Comparison of ENCODE assay signal across 8 cellular contexts in the genomic region with DNA sequence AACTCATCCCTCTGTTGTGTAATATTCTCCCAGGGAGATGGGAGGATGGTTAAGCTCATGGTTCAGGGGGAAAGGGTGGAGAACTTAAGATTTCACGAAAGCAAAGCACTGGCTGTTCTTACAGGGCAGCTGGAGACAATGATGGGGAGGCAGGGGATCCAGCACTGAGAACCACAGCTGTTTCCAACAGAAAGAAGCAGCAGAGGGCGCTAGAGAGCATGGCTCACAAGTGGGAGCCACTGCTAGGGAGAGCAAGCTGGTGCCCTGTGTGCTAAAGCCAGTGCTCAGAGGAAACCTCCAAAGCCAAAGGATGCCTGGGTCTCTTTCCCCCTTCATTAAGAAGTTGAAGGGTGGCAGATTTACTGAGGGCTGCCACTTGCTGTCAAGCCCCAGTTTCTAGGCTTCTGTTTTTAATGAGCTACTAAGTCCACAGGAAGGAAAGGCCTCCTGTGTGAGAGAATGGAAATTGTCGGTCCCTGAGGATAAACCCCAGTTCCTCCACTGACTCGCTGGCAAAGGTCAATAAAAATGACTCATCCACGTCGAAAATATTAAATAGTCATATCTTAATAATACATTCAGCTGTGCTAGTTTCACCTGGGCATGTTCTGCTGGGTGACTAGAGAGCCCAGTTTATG.
DNase-seq lines count a peak whose midpoint lies in the region; ATAC-seq, FAIRE-seq and TF ChIP-seq lines count a peak whose summit lies in the region.

No MANE protein-coding gene starts in this region.

- TF ChIP-seq CTCF in D721Med (IDR thresholded peaks at IDR 0.05; ENCODE audit: insufficient read depth, missing control alignments) (peak; percentile 83), prostate gland (IDR thresholded peaks at IDR 0.05) (peak; percentile 38 to 66 (median 55))

- H3K27me3 ChIP-seq in prostate gland (replicated peaks; ENCODE audit: insufficient read depth), result no peaks in the 10 kb centered on the region

- no peak for FAIRE-seq in D721Med (lab: Jason Lieb, UNC)
- FAIRE-seq in H54 (lab: Jason Lieb, UNC), result peak; percentile 20

- no peaks in the 10 kb centered on the region for H3K9me3 Mint-ChIP-seq in activated T-cell treated with anti-CD3 and anti-CD28 coated beads, Interleukin-2, amount 50 U/mL, for 72 hours

- no peak overlapping the region for H3K4me3 Mint-ChIP-seq in activated T-cell treated with anti-CD3 and anti-CD28 coated beads, Interleukin-2, amount 50 U/mL, for 72 hours

- H3K4me1 Mint-ChIP-seq in activated T-cell treated with anti-CD3 and anti-CD28 coated beads, Interleukin-2, amount 50 U/mL, for 72 hours (ENCODE audit: low read depth), result peaks cover 12% of the 10 kb centered on the region

- peak; percentile 52 for DNase-seq in D721Med (ENCODE audit: insufficient read length, low spot score)
- DNase-seq in H54 (ENCODE audit: insufficient read length, low spot score), result peak; percentile 54
- peak; percentile 32 for DNase-seq in NCI-H345 treated with DMSO at 0.1 percent for 48 hours (lab: John Stamatoyannopoulos, UW; ENCODE audit: unreplicated experiment)
- DNase-seq in activated T-cell treated with anti-CD3 and anti-CD28 coated beads, Interleukin-2, amount 50 U/mL, for 72 hours, result peak; percentile 66 to 70
- DNase-seq in globus pallidus (ENCODE audit: low spot score), result peak; percentile 61
- peak; percentile 42 for DNase-seq in prostate gland (ENCODE audit: low spot score)

- no peak overlapping the region for H3K27ac ChIP-seq in prostate gland

- no peaks in the 10 kb centered on the region for H3K36me3 ChIP-seq in prostate gland

- intact Hi-C loops in prostate gland (cut with DNase I), result no loop called here

- H3K27ac Mint-ChIP-seq in activated T-cell treated with anti-CD3 and anti-CD28 coated beads, Interleukin-2, amount 50 U/mL, for 72 hours, result no peak overlapping the region

- H3K27me3 Mint-ChIP-seq in activated T-cell treated with anti-CD3 and anti-CD28 coated beads, Interleukin-2, amount 50 U/mL, for 72 hours (ENCODE audit: low read depth), result peaks cover 5% of the 10 kb centered on the region

- WGBS in prostate gland, result 43% methylated on average over 6 of the region's 6 CpGs

- peak; percentile 73 to 74 for ATAC-seq in activated T-cell treated with anti-CD3 and anti-CD28 coated beads, Interleukin-2, amount 50 U/mL, for 72 hours (replicated peaks in 1 of 2)
- ATAC-seq in HG03280 (IDR thresholded peaks at IDR 0.05; ENCODE audit: unreplicated experiment) (no peak), GM19324 (IDR thresholded peaks at IDR 0.05; ENCODE audit: low FRiP score, unreplicated experiment) (no peak)

- no peak for TF ChIP-seq POLR2A in H54 (IDR thresholded peaks at IDR 0.05; ENCODE audit: low read depth, low read length)
- TF ChIP-seq POLR2A in prostate gland (IDR thresholded peaks at IDR 0.05), result no peak

- H3K36me3 Mint-ChIP-seq in activated T-cell treated with anti-CD3 and anti-CD28 coated beads, Interleukin-2, amount 50 U/mL, for 72 hours (ENCODE audit: insufficient read depth in 2 of 2), result no peaks in the 10 kb centered on the region

- H3K9me3 ChIP-seq in prostate gland, result no peaks in the 10 kb centered on the region

- H3K4me1 ChIP-seq in prostate gland (replicated peaks), result no peaks in the 10 kb centered on the region

- no peak overlapping the region for H3K4me3 ChIP-seq in prostate gland

Comparison
In these comparisons a context has a peak if more than half of its experiments do, and no peak if none do; other contexts are left out.
1. ATAC-seq: peak in activated T-cell treated with anti-CD3 and anti-CD28 coated beads, Interleukin-2, amount 50 U/mL, for 72 hours (2 of 2); none in HG03280 (single experiment) and GM19324 (single experiment).
2. Peak in every context shown above with its lines, with median percentiles within 50 percentile points of each other: DNase-seq.